In the genomic region with DNA sequence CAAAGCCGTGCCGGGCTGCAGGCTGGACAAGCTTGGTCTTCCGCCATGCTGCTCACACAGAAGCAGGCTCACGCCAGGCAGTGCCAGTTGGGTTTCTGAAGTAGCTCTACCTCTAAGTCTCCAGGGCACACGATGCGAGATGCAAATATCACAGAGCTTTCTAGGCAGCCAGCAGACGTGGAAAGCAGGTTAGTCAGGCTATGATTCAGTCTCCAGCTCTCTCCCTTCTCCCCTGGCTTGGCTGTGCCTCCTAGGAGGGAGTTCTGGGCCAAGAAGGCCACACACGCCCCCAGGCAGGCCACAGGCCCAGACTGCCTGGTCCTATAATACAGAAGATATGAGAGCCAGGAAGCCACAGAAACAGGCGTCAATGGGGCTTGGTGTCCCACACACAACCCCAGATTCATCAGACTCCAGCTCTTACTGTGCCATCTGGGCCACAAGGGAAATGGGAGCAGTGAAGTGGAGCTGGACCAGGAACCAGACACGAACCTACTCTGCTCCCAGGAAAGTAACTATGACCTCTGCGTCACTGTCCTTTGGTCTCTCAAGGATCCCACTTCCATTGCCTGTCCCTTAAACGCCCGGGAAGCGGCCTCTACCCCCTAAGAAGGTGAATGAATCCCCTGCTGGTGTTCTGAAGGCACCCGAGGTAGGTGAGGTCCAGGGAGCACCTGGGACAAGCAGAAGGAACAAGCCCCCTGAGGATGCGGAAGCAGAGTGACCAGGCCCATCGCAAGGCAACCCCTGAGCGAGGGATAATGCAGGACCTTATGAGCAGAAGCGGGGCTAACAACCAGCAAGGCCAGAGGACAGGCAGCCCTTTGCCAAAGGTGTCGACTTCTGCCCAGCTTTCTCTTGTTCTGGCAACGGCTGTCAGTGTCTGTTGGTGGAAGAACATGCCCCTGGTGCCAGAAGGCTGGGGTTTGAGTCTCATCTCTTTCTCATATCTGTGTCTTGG, we compare ENCODE assay signal across 1 cellular context.
TF ChIP-seq lines count a peak whose summit lies in the region.

No MANE protein-coding gene starts in this region.

TF ChIP-seq in GM23338, 12 proteins besides CTCF, POLR2A, EP300 and RAD21 (continued from another document):
- TF ChIP-seq ZNF114 (CRISPR knock-in tag; IDR thresholded peaks at IDR 0.05), result no peak
